1 cellular context compared by ENCODE assay signal in the genomic region with DNA sequence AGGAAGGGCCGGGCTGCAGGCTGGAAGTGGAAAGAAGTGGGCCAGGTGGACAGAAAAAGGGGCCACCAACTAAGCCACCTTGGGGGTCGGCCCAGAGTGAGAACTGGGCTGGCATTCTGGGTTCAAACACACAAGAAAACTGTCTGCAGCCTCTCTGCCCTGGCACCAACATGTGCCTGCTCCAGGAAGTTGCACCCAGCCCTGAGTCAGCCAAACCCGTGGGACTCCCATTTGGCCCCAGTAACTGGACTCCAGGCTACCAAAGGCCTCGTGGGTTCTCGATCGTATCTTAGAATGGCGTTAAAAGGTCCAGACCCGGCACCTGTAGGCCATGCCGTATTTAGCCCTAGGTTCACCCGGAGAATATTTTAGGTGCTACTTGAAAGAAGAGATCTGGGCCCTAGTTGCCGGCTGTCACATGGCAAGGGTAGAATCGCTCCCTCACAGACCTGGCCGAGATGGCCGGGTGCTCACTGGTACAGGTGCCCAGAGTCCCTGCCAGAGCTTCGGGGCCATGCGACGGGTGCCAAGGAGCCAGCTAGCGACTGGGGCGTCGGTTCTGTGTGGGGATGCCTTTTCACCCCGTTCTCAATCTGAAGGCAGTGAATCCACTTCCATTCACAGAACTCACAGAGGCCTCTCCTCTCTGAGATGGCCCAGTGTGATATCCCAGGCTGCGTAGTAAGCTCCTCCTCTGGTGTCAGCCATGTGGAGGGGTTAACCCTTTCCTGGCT.
A peak's percentile ranks its signal among the peaks of the same experiment; 100 is the strongest.
TF ChIP-seq lines count a peak whose summit lies in the region.

No MANE protein-coding gene starts in this region.

TF ChIP-seq in HepG2, 621 proteins besides CTCF, POLR2A, EP300 and RAD21 (continued from another document):
- TF ChIP-seq, protein P1, sequence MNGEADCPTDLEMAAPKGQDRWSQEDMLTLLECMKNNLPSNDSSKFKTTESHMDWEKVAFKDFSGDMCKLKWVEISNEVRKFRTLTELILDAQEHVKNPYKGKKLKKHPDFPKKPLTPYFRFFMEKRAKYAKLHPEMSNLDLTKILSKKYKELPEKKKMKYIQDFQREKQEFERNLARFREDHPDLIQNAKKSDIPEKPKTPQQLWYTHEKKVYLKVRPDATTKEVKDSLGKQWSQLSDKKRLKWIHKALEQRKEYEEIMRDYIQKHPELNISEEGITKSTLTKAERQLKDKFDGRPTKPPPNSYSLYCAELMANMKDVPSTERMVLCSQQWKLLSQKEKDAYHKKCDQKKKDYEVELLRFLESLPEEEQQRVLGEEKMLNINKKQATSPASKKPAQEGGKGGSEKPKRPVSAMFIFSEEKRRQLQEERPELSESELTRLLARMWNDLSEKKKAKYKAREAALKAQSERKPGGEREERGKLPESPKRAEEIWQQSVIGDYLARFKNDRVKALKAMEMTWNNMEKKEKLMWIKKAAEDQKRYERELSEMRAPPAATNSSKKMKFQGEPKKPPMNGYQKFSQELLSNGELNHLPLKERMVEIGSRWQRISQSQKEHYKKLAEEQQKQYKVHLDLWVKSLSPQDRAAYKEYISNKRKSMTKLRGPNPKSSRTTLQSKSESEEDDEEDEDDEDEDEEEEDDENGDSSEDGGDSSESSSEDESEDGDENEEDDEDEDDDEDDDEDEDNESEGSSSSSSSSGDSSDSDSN (CRISPR knock-in tag; IDR thresholded peaks at IDR 0.05): peak; percentile 20; the same call in 1 of the 2 replicates
- TF ChIP-seq TBX2 (CRISPR knock-in tag; IDR thresholded peaks at IDR 0.05; ENCODE audit: borderline replicate concordance) (no peak), POGZ (CRISPR knock-in tag; IDR thresholded peaks at IDR 0.05) (no peak), ZNF276 (CRISPR knock-in tag; IDR thresholded peaks at IDR 0.05; ENCODE audit: low read depth) (no peak), ZNF431 (CRISPR knock-in tag; IDR thresholded peaks at IDR 0.05; ENCODE audit: borderline replicate concordance, low read depth) (no peak), ZSCAN31 (CRISPR knock-in tag; IDR thresholded peaks at IDR 0.05; ENCODE audit: low read depth) (no peak), HES4 (CRISPR knock-in tag; IDR thresholded peaks at IDR 0.05; ENCODE audit: borderline replicate concordance) (no peak), PBX3 (CRISPR knock-in tag; IDR thresholded peaks at IDR 0.05; ENCODE audit: borderline replicate concordance) (no peak), MAX (IDR thresholded peaks at IDR 0.05) (no peak), ZNF607 (CRISPR knock-in tag; IDR thresholded peaks at IDR 0.05; ENCODE audit: borderline replicate concordance) (no peak), ISX (CRISPR knock-in tag; conservative IDR thresholded peaks at IDR 0.05) (no peak), ARNT (IDR thresholded peaks at IDR 0.05) (no peak), ONECUT2 (CRISPR knock-in tag; IDR thresholded peaks at IDR 0.05) (no peak), TIGD3 (CRISPR knock-in tag; IDR thresholded peaks at IDR 0.05; ENCODE audit: borderline replicate concordance) (no peak), ZNF720 (CRISPR knock-in tag; IDR thresholded peaks at IDR 0.05) (no peak), JUND (CRISPR knock-in tag; IDR thresholded peaks at IDR 0.05) (no peak), POLR2AphosphoS5 (IDR thresholded peaks at IDR 0.05; ENCODE audit: low read depth, low read length) (no peak), ZNF761 (CRISPR knock-in tag; conservative IDR thresholded peaks at IDR 0.05) (no peak), ZMYM2 (CRISPR knock-in tag; IDR thresholded peaks at IDR 0.05) (no peak), ZNF251 (CRISPR knock-in tag; IDR thresholded peaks at IDR 0.05) (no peak), SETDB1 (CRISPR knock-in tag; IDR thresholded peaks at IDR 0.05; ENCODE audit: borderline replicate concordance) (no peak), ZNF776 (CRISPR knock-in tag; IDR thresholded peaks at IDR 0.05) (0 out of 2 replicates have a peak, but pooled peaks have one; percentile 45), ZNF383 (CRISPR knock-in tag; IDR thresholded peaks at IDR 0.05; ENCODE audit: borderline replicate concordance) (no peak), ARHGAP35 (CRISPR knock-in tag; IDR thresholded peaks at IDR 0.05; ENCODE audit: borderline replicate concordance) (no peak), ZNF547 (CRISPR knock-in tag; IDR thresholded peaks at IDR 0.05) (0 out of 2 replicates have a peak, but pooled peaks have one; percentile 15), ZNF703 (CRISPR knock-in tag; IDR thresholded peaks at IDR 0.05; ENCODE audit: borderline replicate concordance) (no peak), ZSCAN29 (CRISPR knock-in tag; conservative IDR thresholded peaks at IDR 0.05) (0 out of 2 replicates have a peak, but pooled peaks have one; percentile 12), HNRNPK (IDR thresholded peaks at IDR 0.05; ENCODE audit: low read depth, low read length, poor library complexity, severe bottlenecking) (no peak), HNF4G (IDR thresholded peaks at IDR 0.05; ENCODE audit: borderline replicate concordance, low read depth, low read length) (no peak), HNF4G (CRISPR knock-in tag; IDR thresholded peaks at IDR 0.05; ENCODE audit: borderline replicate concordance, low read depth) (no peak), PRDM15 (CRISPR knock-in tag; IDR thresholded peaks at IDR 0.05) (no peak), ZMYM4 (CRISPR knock-in tag; IDR thresholded peaks at IDR 0.05) (no peak), ZMYM3 (CRISPR knock-in tag; IDR thresholded peaks at IDR 0.05) (no peak), ARNT2 (CRISPR knock-in tag; IDR thresholded peaks at IDR 0.05; ENCODE audit: low read depth) (0 out of 2 replicates have a peak, but pooled peaks have one; percentile 67), ZBTB42 (CRISPR knock-in tag; IDR thresholded peaks at IDR 0.05) (no peak), ZNF430 (CRISPR knock-in tag; IDR thresholded peaks at IDR 0.05) (no peak), EZH2 (conservative IDR thresholded peaks at IDR 0.05; ENCODE audit: low read depth, low read length) (no peak), SP2 (CRISPR knock-in tag; IDR thresholded peaks at IDR 0.05) (no peak), ZNF296 (CRISPR knock-in tag; conservative IDR thresholded peaks at IDR 0.05) (no peak), GATA4 (IDR thresholded peaks at IDR 0.05; ENCODE audit: borderline replicate concordance, low read depth) (no peak), ZNF232 (CRISPR knock-in tag; IDR thresholded peaks at IDR 0.05; ENCODE audit: borderline replicate concordance) (0 out of 2 replicates have a peak, but pooled peaks have one; percentile 44), XBP1 (CRISPR knock-in tag; IDR thresholded peaks at IDR 0.05) (no peak), CENPT (CRISPR knock-in tag; IDR thresholded peaks at IDR 0.05; ENCODE audit: low read depth) (no peak), ZFAT (CRISPR knock-in tag; conservative IDR thresholded peaks at IDR 0.05) (no peak), ZNF749 (CRISPR knock-in tag; IDR thresholded peaks at IDR 0.05; ENCODE audit: borderline replicate concordance) (no peak), NCOA2 (CRISPR knock-in tag; IDR thresholded peaks at IDR 0.05) (no peak)
- TF ChIP-seq, protein P2, sequence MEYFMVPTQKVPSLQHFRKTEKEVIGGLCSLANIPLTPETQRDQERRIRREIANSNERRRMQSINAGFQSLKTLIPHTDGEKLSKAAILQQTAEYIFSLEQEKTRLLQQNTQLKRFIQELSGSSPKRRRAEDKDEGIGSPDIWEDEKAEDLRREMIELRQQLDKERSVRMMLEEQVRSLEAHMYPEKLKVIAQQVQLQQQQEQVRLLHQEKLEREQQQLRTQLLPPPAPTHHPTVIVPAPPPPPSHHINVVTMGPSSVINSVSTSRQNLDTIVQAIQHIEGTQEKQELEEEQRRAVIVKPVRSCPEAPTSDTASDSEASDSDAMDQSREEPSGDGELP (IDR thresholded peaks at IDR 0.05; ENCODE audit: borderline replicate concordance, low read depth): no peak
- TF ChIP-seq, protein P3, sequence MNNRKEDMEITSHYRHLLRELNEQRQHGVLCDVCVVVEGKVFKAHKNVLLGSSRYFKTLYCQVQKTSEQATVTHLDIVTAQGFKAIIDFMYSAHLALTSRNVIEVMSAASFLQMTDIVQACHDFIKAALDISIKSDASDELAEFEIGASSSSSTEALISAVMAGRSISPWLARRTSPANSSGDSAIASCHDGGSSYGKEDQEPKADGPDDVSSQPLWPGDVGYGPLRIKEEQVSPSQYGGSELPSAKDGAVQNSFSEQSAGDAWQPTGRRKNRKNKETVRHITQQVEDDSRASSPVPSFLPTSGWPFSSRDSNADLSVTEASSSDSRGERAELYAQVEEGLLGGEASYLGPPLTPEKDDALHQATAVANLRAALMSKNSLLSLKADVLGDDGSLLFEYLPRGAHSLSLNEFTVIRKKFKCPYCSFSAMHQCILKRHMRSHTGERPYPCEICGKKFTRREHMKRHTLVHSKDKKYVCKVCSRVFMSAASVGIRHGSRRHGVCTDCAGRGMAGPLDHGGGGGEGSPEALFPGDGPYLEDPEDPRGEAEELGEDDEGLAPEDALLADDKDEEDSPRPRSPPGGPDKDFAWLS (CRISPR knock-in tag; IDR thresholded peaks at IDR 0.05; ENCODE audit: borderline replicate concordance): 0 out of 2 replicates have a peak, but pooled peaks have one; percentile 13
